Comparison of ENCODE assay signal across 8 cellular contexts in genomic region chr2:105287692-105288091, GRCh38. TPM values are rescaled to one million over a fixed set of nuclear protein-coding genes. Genes with fewer than 3 reads are reported as not detected.
DNase-seq lines count a peak whose midpoint lies in the region; ATAC-seq, FAIRE-seq and TF ChIP-seq lines count a peak whose summit lies in the region.

No MANE protein-coding gene starts in this region.

- no peak for TF ChIP-seq POLR2A in right lobe of liver (IDR thresholded peaks at IDR 0.05)
- TF ChIP-seq POLR2A in GM12892 (IDR thresholded peaks at IDR 0.05; ENCODE audit: low read depth, low read length) = no peak

- ATAC-seq in GM18907 (IDR thresholded peaks at IDR 0.05; ENCODE audit: unreplicated experiment) (peak; percentile 67), right lobe of liver (peak in 3 of 4 donors; percentile 19 to 47 (median 38))

- DNase-seq in AG20443 (ENCODE audit: low spot score) (peak; percentile 43), NCI-H460 (ENCODE audit: extremely low read depth, low read depth) (peak; percentile 26), astrocyte of the cerebellum (ENCODE audit: low read depth) (peak; percentile 19), right lobe of liver (no peak), GM12892 (ENCODE audit: insufficient read length) (no peak), T1000 (lab: John Stamatoyannopoulos, UW) (no peak)
- no peak for DNase-seq in effector memory CD4-positive, alpha-beta T cell

- FAIRE-seq in GM12892 (lab: Jason Lieb, UNC) = no peak

- no peaks in the 10 kb centered on the region for H3K27me3 ChIP-seq in right lobe of liver
- no peaks in the 10 kb centered on the region for H3K27me3 ChIP-seq in effector memory CD4-positive, alpha-beta T cell (replicated peaks; ENCODE audit: control insufficient read depth, insufficient read depth, low read length, poor library complexity, severe bottlenecking)

- H3K4me1 ChIP-seq in right lobe of liver = no peaks in the 10 kb centered on the region
- H3K4me1 ChIP-seq in effector memory CD4-positive, alpha-beta T cell (ENCODE audit: control insufficient read depth, insufficient read depth, low read length, poor library complexity, severe bottlenecking) = no peaks in the 10 kb centered on the region

- H3K36me3 ChIP-seq in right lobe of liver = peaks cover 0 to 38% (median 6%) of the 10 kb centered on the region in 4 donors
- peaks cover 53% of the 10 kb centered on the region for H3K36me3 ChIP-seq in effector memory CD4-positive, alpha-beta T cell (ENCODE audit: control insufficient read depth, insufficient read depth, low read length)

- peak; percentile 57 for TF ChIP-seq CTCF in astrocyte of the cerebellum (IDR thresholded peaks at IDR 0.05; ENCODE audit: low read depth, low read length, missing control alignments)
- TF ChIP-seq CTCF in right lobe of liver (IDR thresholded peaks at IDR 0.05) = peak; percentile 31 to 46 (median 42)

- no peak overlapping the region for H3K4me3 ChIP-seq in astrocyte of the cerebellum (ENCODE audit: low read depth, low read length)
- no peak overlapping the region for H3K4me3 ChIP-seq in right lobe of liver
- H3K4me3 ChIP-seq in effector memory CD4-positive, alpha-beta T cell (ENCODE audit: insufficient read depth, low read depth, low read length, poor library complexity, severe bottlenecking) = no peak overlapping the region

- no peaks in the 10 kb centered on the region for H3K9me3 ChIP-seq in right lobe of liver
- no peaks in the 10 kb centered on the region for H3K9me3 ChIP-seq in effector memory CD4-positive, alpha-beta T cell (ENCODE audit: control insufficient read depth, low read length)

- intact Hi-C loops in right lobe of liver (cut with DNase I) = no loop called here

- WGBS in right lobe of liver (ENCODE audit: insufficient coverage, low coverage, low lambda C conversion rate, missing lambda C conversion rate) = 58% methylated on average over 5 of the region's 5 CpGs

- no peak overlapping the region for H3K27ac ChIP-seq in right lobe of liver
- H3K27ac ChIP-seq in effector memory CD4-positive, alpha-beta T cell (ENCODE audit: insufficient read depth, low read length, poor library complexity, severe bottlenecking) = no peak overlapping the region

- in situ Hi-C loops in astrocyte of the cerebellum (cut with HindIII; ENCODE audit: low sequenced_read_pairs) = no loop called here

RNA-seq across cellular contexts. Expression of gene TGFBRAP1, which starts 41.8 kb away (rescaled TPM):
- total RNA-seq in NCI-H460 (2014; rRNA removed; shearing (Covaris generic)) = 19.4 and 20.0 TPM in 2 replicates
- 12.7 and 17.0 TPM in 2 replicates for polyA plus RNA-seq in NCI-H460 (2014; cell fraction: nucleus; rRNA removed)
- total RNA-seq in right lobe of liver = 10 to 100 TPM in 2 of 6 experiments, 1 to 10 TPM in 4; 5.7 to 11.2 (median 7.1) TPM
- polyA plus RNA-seq in GM12892 (2012; ENCODE audit: missing spikeins) = 12.2 TPM

RNA-seq across cellular contexts. Expression of gene GPR45, which starts 46.1 kb away (rescaled TPM):
- total RNA-seq in NCI-H460 (2014; rRNA removed; shearing (Covaris generic)) = not detected in 2 replicates
- not detected in 2 replicates for polyA plus RNA-seq in NCI-H460 (2014; cell fraction: nucleus; rRNA removed)
- not detected for total RNA-seq in right lobe of liver
- polyA plus RNA-seq in GM12892 (2012; ENCODE audit: missing spikeins) = 0.19 TPM

RNA-seq across cellular contexts. Expression of gene C2orf49, which starts 49.6 kb away (rescaled TPM):
- 24.0 and 26.0 TPM in 2 replicates for total RNA-seq in NCI-H460 (2014; rRNA removed; shearing (Covaris generic))
- 16.9 and 24.7 TPM in 2 replicates for polyA plus RNA-seq in NCI-H460 (2014; cell fraction: nucleus; rRNA removed)
- total RNA-seq in right lobe of liver = 1 to 10 TPM; 3.9 to 7.4 (median 6.4) TPM
- polyA plus RNA-seq in GM12892 (2012; ENCODE audit: missing spikeins) = 18.6 TPM

Comparison
In these comparisons a context has a peak if more than half of its experiments do, and no peak if none do; other contexts are left out.
1. DNase-seq: peak in AG20443 (single experiment), NCI-H460 (single experiment) and astrocyte of the cerebellum (single experiment); none in right lobe of liver (0 of 3), GM12892 (single experiment), T1000 (single experiment) and effector memory CD4-positive, alpha-beta T cell (0 of 3).